In the genomic region with DNA sequence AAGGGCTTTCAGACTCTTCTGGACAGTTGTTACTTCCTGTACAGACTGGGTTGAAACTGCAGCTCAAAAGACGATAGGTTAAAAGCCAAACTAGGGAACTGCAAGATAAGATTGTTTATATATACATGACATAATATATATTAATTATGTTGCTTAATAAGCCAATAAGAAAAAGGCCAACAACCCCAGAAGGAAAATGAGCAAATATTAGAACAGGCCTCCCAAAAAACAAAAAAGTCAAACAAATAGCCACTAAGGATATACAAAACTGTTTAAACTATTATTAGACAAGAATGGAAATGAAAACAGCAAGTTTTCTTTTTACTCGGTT, we compare ENCODE assay signal across 1 cellular context.
TF ChIP-seq lines count a peak whose summit lies in the region.

No MANE protein-coding gene starts in this region.

TF ChIP-seq in GM12878, 131 proteins besides CTCF, POLR2A, EP300 and RAD21:
- TF ChIP-seq CHD2 (IDR thresholded peaks at IDR 0.05; ENCODE audit: borderline replicate concordance, low read depth, low read length): 0 out of 2 replicates have a peak, but pooled peaks have one; percentile 3
- TF ChIP-seq, protein P1, sequence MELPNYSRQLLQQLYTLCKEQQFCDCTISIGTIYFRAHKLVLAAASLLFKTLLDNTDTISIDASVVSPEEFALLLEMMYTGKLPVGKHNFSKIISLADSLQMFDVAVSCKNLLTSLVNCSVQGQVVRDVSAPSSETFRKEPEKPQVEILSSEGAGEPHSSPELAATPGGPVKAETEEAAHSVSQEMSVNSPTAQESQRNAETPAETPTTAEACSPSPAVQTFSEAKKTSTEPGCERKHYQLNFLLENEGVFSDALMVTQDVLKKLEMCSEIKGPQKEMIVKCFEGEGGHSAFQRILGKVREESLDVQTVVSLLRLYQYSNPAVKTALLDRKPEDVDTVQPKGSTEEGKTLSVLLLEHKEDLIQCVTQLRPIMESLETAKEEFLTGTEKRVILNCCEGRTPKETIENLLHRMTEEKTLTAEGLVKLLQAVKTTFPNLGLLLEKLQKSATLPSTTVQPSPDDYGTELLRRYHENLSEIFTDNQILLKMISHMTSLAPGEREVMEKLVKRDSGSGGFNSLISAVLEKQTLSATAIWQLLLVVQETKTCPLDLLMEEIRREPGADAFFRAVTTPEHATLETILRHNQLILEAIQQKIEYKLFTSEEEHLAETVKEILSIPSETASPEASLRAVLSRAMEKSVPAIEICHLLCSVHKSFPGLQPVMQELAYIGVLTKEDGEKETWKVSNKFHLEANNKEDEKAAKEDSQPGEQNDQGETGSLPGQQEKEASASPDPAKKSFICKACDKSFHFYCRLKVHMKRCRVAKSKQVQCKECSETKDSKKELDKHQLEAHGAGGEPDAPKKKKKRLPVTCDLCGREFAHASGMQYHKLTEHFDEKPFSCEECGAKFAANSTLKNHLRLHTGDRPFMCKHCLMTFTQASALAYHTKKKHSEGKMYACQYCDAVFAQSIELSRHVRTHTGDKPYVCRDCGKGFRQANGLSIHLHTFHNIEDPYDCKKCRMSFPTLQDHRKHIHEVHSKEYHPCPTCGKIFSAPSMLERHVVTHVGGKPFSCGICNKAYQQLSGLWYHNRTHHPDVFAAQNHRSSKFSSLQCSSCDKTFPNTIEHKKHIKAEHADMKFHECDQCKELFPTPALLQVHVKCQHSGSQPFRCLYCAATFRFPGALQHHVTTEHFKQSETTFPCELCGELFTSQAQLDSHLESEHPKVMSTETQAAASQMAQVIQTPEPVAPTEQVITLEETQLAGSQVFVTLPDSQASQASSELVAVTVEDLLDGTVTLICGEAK (IDR thresholded peaks at IDR 0.05; ENCODE audit: borderline replicate concordance): peak; percentile 12; the same call in 1 of the 2 replicates
- TF ChIP-seq, protein P2, sequence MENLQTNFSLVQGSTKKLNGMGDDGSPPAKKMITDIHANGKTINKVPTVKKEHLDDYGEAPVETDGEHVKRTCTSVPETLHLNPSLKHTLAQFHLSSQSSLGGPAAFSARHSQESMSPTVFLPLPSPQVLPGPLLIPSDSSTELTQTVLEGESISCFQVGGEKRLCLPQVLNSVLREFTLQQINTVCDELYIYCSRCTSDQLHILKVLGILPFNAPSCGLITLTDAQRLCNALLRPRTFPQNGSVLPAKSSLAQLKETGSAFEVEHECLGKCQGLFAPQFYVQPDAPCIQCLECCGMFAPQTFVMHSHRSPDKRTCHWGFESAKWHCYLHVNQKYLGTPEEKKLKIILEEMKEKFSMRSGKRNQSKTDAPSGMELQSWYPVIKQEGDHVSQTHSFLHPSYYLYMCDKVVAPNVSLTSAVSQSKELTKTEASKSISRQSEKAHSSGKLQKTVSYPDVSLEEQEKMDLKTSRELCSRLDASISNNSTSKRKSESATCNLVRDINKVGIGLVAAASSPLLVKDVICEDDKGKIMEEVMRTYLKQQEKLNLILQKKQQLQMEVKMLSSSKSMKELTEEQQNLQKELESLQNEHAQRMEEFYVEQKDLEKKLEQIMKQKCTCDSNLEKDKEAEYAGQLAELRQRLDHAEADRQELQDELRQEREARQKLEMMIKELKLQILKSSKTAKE (IDR thresholded peaks at IDR 0.05; ENCODE audit: low read depth, poor library complexity, severe bottlenecking): peak; percentile 23
- no peak for TF ChIP-seq PML (IDR thresholded peaks at IDR 0.05; ENCODE audit: low read length)
- TF ChIP-seq FOXK2 (IDR thresholded peaks at IDR 0.05): no peak
- TF ChIP-seq, protein P3, sequence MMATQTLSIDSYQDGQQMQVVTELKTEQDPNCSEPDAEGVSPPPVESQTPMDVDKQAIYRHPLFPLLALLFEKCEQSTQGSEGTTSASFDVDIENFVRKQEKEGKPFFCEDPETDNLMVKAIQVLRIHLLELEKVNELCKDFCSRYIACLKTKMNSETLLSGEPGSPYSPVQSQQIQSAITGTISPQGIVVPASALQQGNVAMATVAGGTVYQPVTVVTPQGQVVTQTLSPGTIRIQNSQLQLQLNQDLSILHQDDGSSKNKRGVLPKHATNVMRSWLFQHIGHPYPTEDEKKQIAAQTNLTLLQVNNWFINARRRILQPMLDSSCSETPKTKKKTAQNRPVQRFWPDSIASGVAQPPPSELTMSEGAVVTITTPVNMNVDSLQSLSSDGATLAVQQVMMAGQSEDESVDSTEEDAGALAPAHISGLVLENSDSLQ (IDR thresholded peaks at IDR 0.05): peak; percentile 72; the same call in 1 of the 2 replicates
- TF ChIP-seq, protein P4, sequence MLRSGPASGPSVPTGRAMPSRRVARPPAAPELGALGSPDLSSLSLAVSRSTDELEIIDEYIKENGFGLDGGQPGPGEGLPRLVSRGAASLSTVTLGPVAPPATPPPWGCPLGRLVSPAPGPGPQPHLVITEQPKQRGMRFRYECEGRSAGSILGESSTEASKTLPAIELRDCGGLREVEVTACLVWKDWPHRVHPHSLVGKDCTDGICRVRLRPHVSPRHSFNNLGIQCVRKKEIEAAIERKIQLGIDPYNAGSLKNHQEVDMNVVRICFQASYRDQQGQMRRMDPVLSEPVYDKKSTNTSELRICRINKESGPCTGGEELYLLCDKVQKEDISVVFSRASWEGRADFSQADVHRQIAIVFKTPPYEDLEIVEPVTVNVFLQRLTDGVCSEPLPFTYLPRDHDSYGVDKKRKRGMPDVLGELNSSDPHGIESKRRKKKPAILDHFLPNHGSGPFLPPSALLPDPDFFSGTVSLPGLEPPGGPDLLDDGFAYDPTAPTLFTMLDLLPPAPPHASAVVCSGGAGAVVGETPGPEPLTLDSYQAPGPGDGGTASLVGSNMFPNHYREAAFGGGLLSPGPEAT (IDR thresholded peaks at IDR 0.05; ENCODE audit: low read depth): no peak
- TF ChIP-seq ATF7 (IDR thresholded peaks at IDR 0.05; ENCODE audit: low read depth): no peak
- TF ChIP-seq JUNB (IDR thresholded peaks at IDR 0.05): no peak
- no peak for TF ChIP-seq CHD1 (IDR thresholded peaks at IDR 0.05; ENCODE audit: low read depth, low read length)
- TF ChIP-seq DPF2 (IDR thresholded peaks at IDR 0.05): no peak
- TF ChIP-seq TCF7 (IDR thresholded peaks at IDR 0.05; ENCODE audit: borderline replicate concordance): no peak
